Comparison of ENCODE assay signal across 8 cellular contexts in genomic region chr2:158967731-158968395, GRCh38. TPM values are rescaled to one million over a fixed set of nuclear protein-coding genes. Genes with fewer than 3 reads are reported as not detected.
A peak's percentile ranks its signal among the peaks of the same experiment; 100 is the strongest.
DNase-seq lines count a peak whose midpoint lies in the region; ATAC-seq and TF ChIP-seq lines count a peak whose summit lies in the region.

No MANE protein-coding gene starts in this region.

- peaks cover 3% of the 10 kb centered on the region; the same call in 1 of the 2 replicates for H3F3A ChIP-seq in MM.1S (ENCODE audit: insufficient read depth, low read length)

- DNase-seq in NCI-H1417 (lab: John Stamatoyannopoulos, UW) (peak in 2 of 3 experiments; percentile 29 to 54), NCI-H1417 treated with DMSO at 0.1 percent for 48 hours (lab: John Stamatoyannopoulos, UW) (no peak), MM.1S (no peak), body of pancreas (peak; percentile 44 to 61 (median 52)), gastrocnemius medialis (no peak), RPMI8226 (no peak)

- no peaks in the 10 kb centered on the region for H3K79me2 ChIP-seq in MM.1S (ENCODE audit: low read length)

- H3K36me3 ChIP-seq in MM.1S (replicated peaks; ENCODE audit: insufficient read depth, low read length) (no peaks in the 10 kb centered on the region), body of pancreas (replicated peaks in 1 of 2; ENCODE audit: insufficient read depth in 1 of 2, low read depth in 2 of 2) (no peaks in the 10 kb centered on the region), iPS-18a (ENCODE audit: control insufficient read depth, low read depth, low read length) (no peaks in the 10 kb centered on the region), gastrocnemius medialis (no peaks in the 10 kb centered on the region)

- H4K20me1 ChIP-seq in MM.1S (ENCODE audit: insufficient read depth, low read length), result no peaks in the 10 kb centered on the region

- TF ChIP-seq POLR2A in body of pancreas (IDR thresholded peaks at IDR 0.05) (no peak), gastrocnemius medialis (IDR thresholded peaks at IDR 0.05) (no peak)

- H3K4me2 ChIP-seq in MM.1S (ENCODE audit: low read depth, low read length), result peak overlapping the region; percentile 96; the same call in 1 of the 2 replicates

- ATAC-seq in body of pancreas (peak; percentile 49), gastrocnemius medialis (peak; percentile 32 to 33), HG03039 (IDR thresholded peaks at IDR 0.05; ENCODE audit: unreplicated experiment) (no peak)

- in situ Hi-C loops in gastrocnemius medialis (cut with MboI; ENCODE audit: low sequenced_read_pairs in 4 of 4), result no loop called here

- TF ChIP-seq CTCF in MM.1S (IDR thresholded peaks at IDR 0.05; ENCODE audit: low read length) (no peak), body of pancreas (IDR thresholded peaks at IDR 0.05) (no peak), gastrocnemius medialis (IDR thresholded peaks at IDR 0.05 in 4 of 5, conservative IDR thresholded peaks at IDR 0.05 in 1 of 5) (no peak)

- intact Hi-C loops in body of pancreas (cut with DNase I) (no loop called here), gastrocnemius medialis (cut with DNase I; ENCODE audit: low total_unique reads) (no loop called here)

- no peaks in the 10 kb centered on the region for H3K9me2 ChIP-seq in MM.1S (replicated peaks; ENCODE audit: insufficient read depth, low read length)

- H3K9ac ChIP-seq in MM.1S (ENCODE audit: low read length), result peak overlapping the region; percentile 55; the same call in 1 of the 2 replicates
- peak overlapping the region; percentile 74 for H3K9ac ChIP-seq in iPS-18a (ENCODE audit: low read length)

- H3K27me3 ChIP-seq in MM.1S (replicated peaks; ENCODE audit: insufficient read depth, low read length) (0 out of 2 replicates have a peak, but pooled peaks cover 4% of the 10 kb centered on the region), body of pancreas (no peaks in the 10 kb centered on the region), iPS-18a (ENCODE audit: control insufficient read depth, insufficient read depth, low read length) (peaks cover 81% of the 10 kb centered on the region), gastrocnemius medialis (no peaks in the 10 kb centered on the region)

- H3K27ac ChIP-seq in MM.1S (ENCODE audit: low read length), result no peak overlapping the region
- peak overlapping the region; percentile 79 to 92 (median 89) for H3K27ac ChIP-seq in body of pancreas
- H3K27ac ChIP-seq in iPS-18a (ENCODE audit: low read length), result no peak overlapping the region
- peak overlapping the region; percentile 70 to 84 (median 80) for H3K27ac ChIP-seq in gastrocnemius medialis

- 2% methylated on average over 19 to 31 of the region's 31 CpGs for WGBS in body of pancreas, 2 donors

- H3K9me3 ChIP-seq in MM.1S (replicated peaks; ENCODE audit: insufficient read depth, low read length) (no peaks in the 10 kb centered on the region), body of pancreas (no peaks in the 10 kb centered on the region), iPS-18a (ENCODE audit: control insufficient read depth, low read depth, low read length) (no peaks in the 10 kb centered on the region), gastrocnemius medialis (no peaks in the 10 kb centered on the region)

- H3K4me1 ChIP-seq in MM.1S (ENCODE audit: low read length) (no peaks in the 10 kb centered on the region; the same call in 1 of the 2 replicates), body of pancreas (peaks cover 37% of the 10 kb centered on the region), iPS-18a (ENCODE audit: control insufficient read depth, low read depth, low read length) (peaks cover 17% of the 10 kb centered on the region), gastrocnemius medialis (peaks cover 20 to 27% of the 10 kb centered on the region in 2 donors)

- H2AFZ ChIP-seq in MM.1S (ENCODE audit: low read length), result peak overlapping the region; percentile 83

- H3K4me3 ChIP-seq in MM.1S (ENCODE audit: low read length) (peak overlapping the region; percentile 78), body of pancreas (peak overlapping the region; percentile 54 to 84), iPS-18a (ENCODE audit: low read length) (peak overlapping the region; percentile 87), gastrocnemius medialis (peak overlapping the region; percentile 69 to 87 (median 82))

RNA-seq across cellular contexts. Expression of gene TANC1, which starts 0.6 kb away (rescaled TPM):
- total RNA-seq in body of pancreas (10 to 100 TPM; 23.1 to 23.3 TPM), gastrocnemius medialis (1 to 10 TPM; 5.1 to 9.9 (median 5.4) TPM)

Comparison
In these comparisons a context has a peak if more than half of its experiments do, and no peak if none do; other contexts are left out.
1. DNase-seq: peak in NCI-H1417 (2 of 3) and body of pancreas (4 of 4); none in NCI-H1417 treated with DMSO at 0.1 percent for 48 hours (single experiment), MM.1S (single experiment), gastrocnemius medialis (0 of 2) and RPMI8226 (single experiment).
2. H3K27ac ChIP-seq: peak in body of pancreas (4 of 4) and gastrocnemius medialis (4 of 4); none in MM.1S (single experiment) and iPS-18a (single experiment).
3. Peak in every context shown above with its lines, with median percentiles within 50 percentile points of each other: H3K4me3 ChIP-seq.